9 cellular contexts compared by ENCODE assay signal in genomic region chr20:47361268-47361665, GRCh38. TPM values are rescaled to one million over a fixed set of nuclear protein-coding genes. Genes with fewer than 3 reads are reported as not detected.
DNase-seq lines count a peak whose midpoint lies in the region; ATAC-seq, FAIRE-seq and TF ChIP-seq lines count a peak whose summit lies in the region.
"Had no signal": no experiment of that assay in that cellular context is flagged by ENCODE, and none has a peak within 500 bp of the region (broad histone marks: within the 10 kb centered on the region; RNA-seq: fewer than 3 reads in every experiment).

No MANE protein-coding gene starts in this region.

- no peaks in the 10 kb centered on the region for H3K27me3 ChIP-seq in neuronal stem cell (ENCODE audit: control insufficient read depth in 3 of 3, insufficient read depth in 3 of 3, low read depth in 1 of 3, low read length in 3 of 3)

- 64% methylated on average over 6 of the region's 6 CpGs for WGBS in A549 (ENCODE audit: missing lambda C conversion rate)
- WGBS in neuronal stem cell (ENCODE audit: extremely low coverage in 2 of 2, insufficient read length in 2 of 2, insufficient replicate concordance in 1 of 2), 2 donors: no CpG with 5 or more reads among the region's 6 CpGs

- no peak overlapping the region for H4K8ac ChIP-seq in neuronal stem cell (ENCODE audit: low read depth, low read length)

- DNase-seq in A549 (ENCODE audit: low read depth in 1 of 2, low spot score in 1 of 2): no peak
- no peak for DNase-seq in OCI-LY7 (ENCODE audit: low spot score)
- DNase-seq in epithelial cell of esophagus (ENCODE audit: low read depth): no peak
- no peak for DNase-seq in neuronal stem cell (ENCODE audit: low spot score)
- no peak for DNase-seq in COR-L47 (lab: John Stamatoyannopoulos, UW)
- DNase-seq in posterior cingulate gyrus: no peak
- no peak for DNase-seq in activated T-helper 1 cell treated with anti-CD3 and anti-CD28 coated beads, Interleukin-12 subunit alpha, Interleukin-12 subunit beta, Interleukin-2, Interleukin-4 antibody, amounts not matched to agents 30 ng/mL and 10 ng/mL and 1 ng/mL, durations not matched to agents 14 hours and 24 hours and 36 hours (ENCODE audit: low spot score)
- DNase-seq: CD4-positive, alpha-beta memory T cell had no signal

- no peak overlapping the region for H3K4me3 Mint-ChIP-seq in activated T-helper 1 cell treated with anti-CD3 and anti-CD28 coated beads, Interleukin-12 subunit alpha, Interleukin-12 subunit beta, Interleukin-2, Interleukin-4 antibody, amounts not matched to agents 30 ng/mL and 10 ng/mL and 1 ng/mL, durations not matched to agents 14 hours and 24 hours and 36 hours
- H3K4me3 Mint-ChIP-seq: CD4-positive, alpha-beta memory T cell had no signal

- H2BK120ac ChIP-seq in neuronal stem cell (ENCODE audit: low read depth, low read length): no peak overlapping the region

- BruUV-seq in OCI-LY7 (replicated peaks; lab: Mats Ljungman, UMichigan): no TSS peak

- no peaks in the 10 kb centered on the region for H3K27me3 Mint-ChIP-seq in activated T-helper 1 cell treated with anti-CD3 and anti-CD28 coated beads, Interleukin-12 subunit alpha, Interleukin-12 subunit beta, Interleukin-2, Interleukin-4 antibody, amounts not matched to agents 30 ng/mL and 10 ng/mL and 1 ng/mL, durations not matched to agents 14 hours and 24 hours and 36 hours (ENCODE audit: insufficient read depth)
- H3K27me3 Mint-ChIP-seq: CD4-positive, alpha-beta memory T cell had no signal

- H3K9me3 ChIP-seq in A549 (no peaks in the 10 kb centered on the region), OCI-LY7 (ENCODE audit: low read length) (no peaks in the 10 kb centered on the region), neuronal stem cell (replicated peaks in 1 of 2; ENCODE audit: control insufficient read depth in 2 of 2, insufficient read depth in 1 of 2, low read depth in 1 of 2, low read length in 2 of 2) (no peaks in the 10 kb centered on the region)

- CTCF ChIA-PET in A549 (lab: Yijun Ruan, JAX) (interaction anchor here (0.7 to 14.5 kb wide), 4 partner anchors 20 to 88 kb away, joined by 3 to 137 read pairs (median 54); no protein-coding TSS in a partner anchor), OCI-LY7 (lab: Charles Lee; ENCODE audit: unreplicated experiment) (no interaction called here)

- no peak for ATAC-seq in A549
- ATAC-seq in GM21381 (IDR thresholded peaks at IDR 0.05; ENCODE audit: unreplicated experiment): no peak

- H4K20me1 ChIP-seq in OCI-LY7 (ENCODE audit: insufficient read depth, low read length): no peaks in the 10 kb centered on the region

- no peaks in the 10 kb centered on the region for H3K9me3 Mint-ChIP-seq in activated T-helper 1 cell treated with anti-CD3 and anti-CD28 coated beads, Interleukin-12 subunit alpha, Interleukin-12 subunit beta, Interleukin-2, Interleukin-4 antibody, amounts not matched to agents 30 ng/mL and 10 ng/mL and 1 ng/mL, durations not matched to agents 14 hours and 24 hours and 36 hours

- no peaks in the 10 kb centered on the region for H3K79me1 ChIP-seq in neuronal stem cell (ENCODE audit: low read depth, low read length)

- H3K36me3 ChIP-seq in OCI-LY7 (ENCODE audit: insufficient read depth, low read length) (no peaks in the 10 kb centered on the region), neuronal stem cell (replicated peaks in 1 of 2; ENCODE audit: control insufficient read depth in 2 of 2, insufficient read depth in 2 of 2, low read length in 2 of 2) (no peaks in the 10 kb centered on the region)

- H3K9me2 ChIP-seq in OCI-LY7 (ENCODE audit: insufficient read depth, low read length): no peaks in the 10 kb centered on the region

- H3K18ac ChIP-seq in neuronal stem cell (ENCODE audit: low read length): peak overlapping the region; percentile 4

- H2BK12ac ChIP-seq in neuronal stem cell (ENCODE audit: low read length): no peak overlapping the region

- H3K23ac ChIP-seq in neuronal stem cell (ENCODE audit: low read depth, low read length, poor library complexity): no peak overlapping the region

- H3K27ac ChIP-seq in A549: peak overlapping the region; percentile 100
- H3K27ac ChIP-seq in OCI-LY7 (ENCODE audit: low read depth, low read length, poor library complexity, severe bottlenecking): no peak overlapping the region
- H3K27ac ChIP-seq in neuronal stem cell (replicated peaks; ENCODE audit: low read length): peak overlapping the region; percentile 99

- H3K4me1 ChIP-seq in A549: peaks cover 67% of the 10 kb centered on the region
- H3K4me1 ChIP-seq in OCI-LY7 (ENCODE audit: insufficient read depth, low read length, poor library complexity, severe bottlenecking): peaks cover 46% of the 10 kb centered on the region
- H3K4me1 ChIP-seq in neuronal stem cell (ENCODE audit: control insufficient read depth in 2 of 2, insufficient read depth in 1 of 2, low read depth in 1 of 2, low read length in 2 of 2): peaks cover 31 to 45% of the 10 kb centered on the region in 2 donors

- peak overlapping the region; percentile 27 for H2AK5ac ChIP-seq in neuronal stem cell (ENCODE audit: low read depth, low read length)

- peaks cover 2% of the 10 kb centered on the region for H3K36me3 Mint-ChIP-seq in activated T-helper 1 cell treated with anti-CD3 and anti-CD28 coated beads, Interleukin-12 subunit alpha, Interleukin-12 subunit beta, Interleukin-2, Interleukin-4 antibody, amounts not matched to agents 30 ng/mL and 10 ng/mL and 1 ng/mL, durations not matched to agents 14 hours and 24 hours and 36 hours (ENCODE audit: low read depth)

- peaks cover 12% of the 10 kb centered on the region for H3K4me1 Mint-ChIP-seq in activated T-helper 1 cell treated with anti-CD3 and anti-CD28 coated beads, Interleukin-12 subunit alpha, Interleukin-12 subunit beta, Interleukin-2, Interleukin-4 antibody, amounts not matched to agents 30 ng/mL and 10 ng/mL and 1 ng/mL, durations not matched to agents 14 hours and 24 hours and 36 hours (ENCODE audit: low read depth)

- no peak overlapping the region for H4K91ac ChIP-seq in neuronal stem cell (ENCODE audit: low read depth, low read length, poor library complexity)

- H3K27ac Mint-ChIP-seq in activated T-helper 1 cell treated with anti-CD3 and anti-CD28 coated beads, Interleukin-12 subunit alpha, Interleukin-12 subunit beta, Interleukin-2, Interleukin-4 antibody, amounts not matched to agents 30 ng/mL and 10 ng/mL and 1 ng/mL, durations not matched to agents 14 hours and 24 hours and 36 hours: no peak overlapping the region

- no peak overlapping the region for H3K14ac ChIP-seq in neuronal stem cell (ENCODE audit: low read length)

- peaks cover 3% of the 10 kb centered on the region; the same call in 1 of the 2 replicates for H3K79me2 ChIP-seq in OCI-LY7 (ENCODE audit: insufficient read depth, low read depth, low read length)

- FAIRE-seq in A549 (lab: Jason Lieb, UNC): no peak

- TF ChIP-seq RAD21 in A549 (conservative IDR thresholded peaks at IDR 0.05 in 1 of 2, IDR thresholded peaks at IDR 0.05 in 1 of 2): no peak

- peak overlapping the region; percentile 68 for H3K4me2 ChIP-seq in A549
- no peak overlapping the region for H3K4me2 ChIP-seq in OCI-LY7 (ENCODE audit: low read length)
- H3K4me2 ChIP-seq in neuronal stem cell (ENCODE audit: insufficient read depth, low read length, poor library complexity, severe bottlenecking): peak overlapping the region; percentile 30

- no peak for TF ChIP-seq EP300 in A549 (IDR thresholded peaks at IDR 0.05)

- no peak overlapping the region for H2BK5ac ChIP-seq in neuronal stem cell (ENCODE audit: low read length)

- H3K4ac ChIP-seq in neuronal stem cell (ENCODE audit: low read length): no peak overlapping the region

- intact Hi-C loops in OCI-LY7 (cut with micrococcal nuclease; ENCODE audit: unreplicated experiment) (no loop called here), posterior cingulate gyrus (cut with DNase I) (loop anchor here (5.0 kb wide), 1 partner anchor 64 kb away; no protein-coding TSS in a partner anchor)
- intact Hi-C loops in activated T-helper 1 cell treated with anti-CD3 and anti-CD28 coated beads, Interleukin-12 subunit alpha, Interleukin-12 subunit beta, Interleukin-2, Interleukin-4 antibody, amounts not matched to agents 30 ng/mL and 10 ng/mL and 1 ng/mL, durations not matched to agents 14 hours and 24 hours and 36 hours (cut with micrococcal nuclease): no loop called here

- TF ChIP-seq CTCF in A549 (IDR thresholded peaks at IDR 0.05) (no peak), OCI-LY7 (conservative IDR thresholded peaks at IDR 0.05; ENCODE audit: low read length) (no peak), epithelial cell of esophagus (IDR thresholded peaks at IDR 0.05; ENCODE audit: insufficient read depth, low read depth, low read length, missing control alignments) (no peak)

- H2BK15ac ChIP-seq in neuronal stem cell (ENCODE audit: low read length): no peak overlapping the region

- H3K4me3 ChIP-seq in A549 (no peak overlapping the region; the same call in 2 of the 3 replicates), OCI-LY7 (ENCODE audit: low read depth, low read length, poor library complexity, severe bottlenecking) (no peak overlapping the region), epithelial cell of esophagus (ENCODE audit: low read length) (peak overlapping the region; percentile 30), neuronal stem cell (ENCODE audit: low read length in 2 of 2) (no peak overlapping the region)

- peak overlapping the region; percentile 93; the same call in 1 of the 2 replicates for H2AFZ ChIP-seq in OCI-LY7 (ENCODE audit: low read length)
- peak overlapping the region; percentile 83 for H2AFZ ChIP-seq in neuronal stem cell (ENCODE audit: low read length)

- POLR2A ChIA-PET in A549 (lab: Yijun Ruan, JAX) (interaction anchor here (1.0 to 6.4 kb wide), 8 partner anchors 19 to 142 kb away, joined by 3 to 83 read pairs (median 7); partner anchors contain the start of gene NCOA3), OCI-LY7 (lab: Charles Lee) (interaction anchor here (0.6 to 0.7 kb wide), 2 partner anchors 21 to 696 kb away, joined by 3 to 7 read pairs; no protein-coding TSS in a partner anchor)

- H3K9ac ChIP-seq in neuronal stem cell (ENCODE audit: low read depth, low read length, poor library complexity): no peak overlapping the region

- no peak for TF ChIP-seq POLR2A in A549 (IDR thresholded peaks at IDR 0.05; ENCODE audit: low read length)

TF ChIP-seq in A549, 52 proteins besides CTCF, POLR2A, EP300 and RAD21 (continues in another document):
- 0 out of 2 replicates have a peak, but pooled peaks have one; percentile 53 for TF ChIP-seq FOSB (CRISPR knock-in tag; IDR thresholded peaks at IDR 0.05)

RNA-seq across cellular contexts. Expression of gene ZMYND8, which starts 4.8 kb away (rescaled TPM):
- 23.6 and 24.9 TPM in 2 replicates for polyA plus RNA-seq in A549 (2011; rRNA removed)
- 10.9 TPM in 2 replicates for polyA plus RNA-seq in A549 (2012; cell fraction: cytosol; rRNA removed)
- 19.5 and 21.4 TPM in 2 replicates for polyA plus RNA-seq in A549 (2012; cell fraction: nucleus; rRNA removed)
- 10.2 to 11.2 TPM (median 10.4 TPM) in 3 replicates for polyA plus RNA-seq in A549 (2017; fragmentation: RNase III; extraction: RNeasy Plus Mini Kit Qiagen cat#74134 plus additional on column Dnase treatment)
- polyA minus RNA-seq in A549 (2011; rRNA and poly(A)+ RNA removed): 22.2 and 24.4 TPM in 2 replicates
- total RNA-seq in OCI-LY7 (2014; rRNA removed; shearing (Covaris generic)): 26.1 and 30.4 TPM in 2 replicates
- 69.1 and 77.0 TPM in 2 replicates for total RNA-seq in OCI-LY7 (2022)
- polyA plus RNA-seq in neuronal stem cell (2013, experiment 1 of 2): 44.7 TPM
- 45.0 TPM for polyA plus RNA-seq in neuronal stem cell (2013, experiment 2 of 2)
- 42.6 and 43.3 TPM in 2 replicates for total RNA-seq in activated T-helper 1 cell treated with anti-CD3 and anti-CD28 coated beads, Interleukin-12 subunit alpha, Interleukin-12 subunit beta, Interleukin-2, Interleukin-4 antibody, amounts not matched to agents 30 ng/mL and 10 ng/mL and 1 ng/mL, durations not matched to agents 14 hours and 24 hours and 36 hours
